ENCODE assay signal across 25 cellular contexts in the genomic region with DNA sequence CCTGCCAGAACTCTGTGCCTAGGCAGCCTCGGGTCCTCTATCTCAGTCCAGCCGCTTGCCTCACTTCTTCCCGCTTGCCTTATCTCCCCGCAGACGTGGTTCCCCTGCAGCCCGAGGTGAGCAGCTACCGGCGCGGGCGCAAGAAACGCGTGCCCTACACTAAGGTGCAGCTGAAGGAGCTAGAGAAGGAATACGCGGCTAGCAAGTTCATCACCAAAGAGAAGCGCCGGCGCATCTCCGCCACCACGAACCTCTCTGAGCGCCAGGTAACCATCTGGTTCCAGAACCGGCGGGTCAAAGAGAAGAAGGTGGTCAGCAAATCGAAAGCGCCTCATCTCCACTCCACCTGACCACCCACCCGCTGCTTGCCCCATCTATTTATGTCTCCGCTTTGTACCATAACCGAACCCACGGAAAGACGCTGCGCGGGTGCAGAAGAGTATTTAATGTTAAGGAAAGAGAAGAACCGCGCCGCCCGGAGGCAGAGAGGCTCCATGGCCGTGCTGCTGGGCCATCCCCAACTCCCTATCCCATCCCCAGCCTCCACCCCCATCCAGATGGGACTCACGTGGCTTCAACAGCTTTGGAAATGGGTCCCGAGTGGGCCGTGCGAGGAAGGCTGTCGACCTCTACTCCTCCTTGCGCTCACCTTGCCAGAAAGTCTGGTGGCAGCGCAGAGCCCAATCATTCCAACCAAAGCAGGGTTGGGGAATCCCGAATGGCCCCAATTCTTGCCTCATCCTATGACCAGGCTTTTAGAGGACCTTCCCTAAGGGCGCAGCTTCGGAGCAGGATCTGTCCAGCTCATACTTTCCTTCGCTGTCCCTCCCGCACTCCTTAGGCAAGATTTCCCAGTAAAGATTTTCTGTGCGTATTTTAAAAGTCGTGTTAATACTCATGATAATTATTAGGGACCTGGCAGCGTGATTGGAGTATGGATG. TPM values are rescaled to one million over a fixed set of nuclear protein-coding genes. Genes with fewer than 3 reads are reported as not detected.
"Had no signal": no experiment of that assay in that cellular context is flagged by ENCODE, and none has a peak within 500 bp of the region (broad histone marks: within the 10 kb centered on the region; RNA-seq: fewer than 3 reads in every experiment).

No MANE protein-coding gene starts in this region.

- H3K27ac ChIP-seq: body of pancreas, left lung, suprapubic skin, transverse colon, vagina had no signal

- H3K9me3 ChIP-seq: body of pancreas, left lung, suprapubic skin, transverse colon, vagina had no signal

- H3K4me3 ChIP-seq: body of pancreas, left lung, suprapubic skin, transverse colon, vagina had no signal

- ATAC-seq: activated CD8-positive, alpha-beta memory T cell treated with anti-CD3 and anti-CD28 coated beads, Interleukin-2, amount 10 ng/mL, durations not matched to agents 7 days and 5 days; activated T-helper 17 cell treated with anti-CD3 and anti-CD28 coated beads, Interleukin-2, amount 50 U/mL, for 72 hours; body of pancreas; left lung had no signal

- H3K36me3 ChIP-seq: left lung, suprapubic skin, transverse colon, vagina had no signal

- H3K4me1 ChIP-seq: left lung, transverse colon, vagina had no signal

- DNase-seq: activated B cell treated with CpG ODN at 0.5 μM for 24 hours; activated CD4-positive, alpha-beta memory T cell treated with anti-CD3 and anti-CD28 coated beads for 36 hours; activated CD4-positive, alpha-beta T cell treated with anti-CD3 and anti-CD28 coated beads for 4 hours; activated CD8-positive, alpha-beta memory T cell treated with anti-CD3 and anti-CD28 coated beads, Interleukin-2, amount 10 ng/mL, durations not matched to agents 7 days and 5 days; activated naive CD4-positive, alpha-beta T cell; activated naive CD8-positive, alpha-beta T cell treated with anti-CD3 and anti-CD28 coated beads, Interleukin-2, amount 10 ng/mL, durations not matched to agents 7 days and 5 days; activated T-cell treated with anti-CD3 and anti-CD28 coated beads, Interleukin-2, amount 50 U/mL, for 1 hour; body of pancreas; erythroblast; foreskin melanocyte; hypothalamus; kidney; mammary epithelial cell; midbrain; occipital lobe; stimulated activated CD4-positive, alpha-beta T cell treated with anti-CD3 and anti-CD28 coated beads, Interleukin-12 subunit alpha, Interleukin-12 subunit beta, amount 100 ng/mL, for 4 hours; stimulated activated CD4-positive, alpha-beta T cell treated with anti-CD3 and anti-CD28 coated beads, Interleukin-2, amount 100 ng/mL, for 24 hours; transverse colon had no signal

RNA-seq across cellular contexts. Expression of a gene that starts 6.5 kb away (rescaled TPM):
- total RNA-seq: activated B cell treated with CpG ODN at 0.5 μM for 24 hours; activated CD4-positive, alpha-beta memory T cell treated with anti-CD3 and anti-CD28 coated beads for 36 hours; activated CD8-positive, alpha-beta memory T cell treated with anti-CD3 and anti-CD28 coated beads, Interleukin-2, amount 10 ng/mL, durations not matched to agents 7 days and 5 days; activated naive CD8-positive, alpha-beta T cell treated with anti-CD3 and anti-CD28 coated beads, Interleukin-2, amount 10 ng/mL, durations not matched to agents 7 days and 5 days; activated T-helper 17 cell treated with anti-CD3 and anti-CD28 coated beads, Interleukin-2, amount 50 U/mL, for 72 hours; body of pancreas; cardiac septum; dermis microvascular lymphatic vessel endothelial cell; kidney; left lung; occipital lobe; progenitor cell of endocrine pancreas; transverse colon; vagina had no signal

RNA-seq across cellular contexts. Expression of a gene that starts 9.5 kb away (rescaled TPM):
- total RNA-seq: activated B cell treated with CpG ODN at 0.5 μM for 24 hours; activated CD4-positive, alpha-beta memory T cell treated with anti-CD3 and anti-CD28 coated beads for 36 hours; activated CD8-positive, alpha-beta memory T cell treated with anti-CD3 and anti-CD28 coated beads, Interleukin-2, amount 10 ng/mL, durations not matched to agents 7 days and 5 days; activated naive CD8-positive, alpha-beta T cell treated with anti-CD3 and anti-CD28 coated beads, Interleukin-2, amount 10 ng/mL, durations not matched to agents 7 days and 5 days; activated T-helper 17 cell treated with anti-CD3 and anti-CD28 coated beads, Interleukin-2, amount 50 U/mL, for 72 hours; body of pancreas; cardiac septum; dermis microvascular lymphatic vessel endothelial cell; kidney; left lung; occipital lobe; progenitor cell of endocrine pancreas; transverse colon; vagina had no signal

RNA-seq across cellular contexts. Expression of a gene that starts 27.7 kb away (rescaled TPM):
- total RNA-seq: activated B cell treated with CpG ODN at 0.5 μM for 24 hours; activated CD4-positive, alpha-beta memory T cell treated with anti-CD3 and anti-CD28 coated beads for 36 hours; activated CD8-positive, alpha-beta memory T cell treated with anti-CD3 and anti-CD28 coated beads, Interleukin-2, amount 10 ng/mL, durations not matched to agents 7 days and 5 days; activated naive CD8-positive, alpha-beta T cell treated with anti-CD3 and anti-CD28 coated beads, Interleukin-2, amount 10 ng/mL, durations not matched to agents 7 days and 5 days; activated T-helper 17 cell treated with anti-CD3 and anti-CD28 coated beads, Interleukin-2, amount 50 U/mL, for 72 hours; body of pancreas; cardiac septum; dermis microvascular lymphatic vessel endothelial cell; left lung; occipital lobe; progenitor cell of endocrine pancreas; transverse colon; vagina had no signal

RNA-seq across cellular contexts. Expression of a gene that starts 29.6 kb away (rescaled TPM):
- total RNA-seq: activated B cell treated with CpG ODN at 0.5 μM for 24 hours; activated CD4-positive, alpha-beta memory T cell treated with anti-CD3 and anti-CD28 coated beads for 36 hours; activated CD8-positive, alpha-beta memory T cell treated with anti-CD3 and anti-CD28 coated beads, Interleukin-2, amount 10 ng/mL, durations not matched to agents 7 days and 5 days; activated naive CD8-positive, alpha-beta T cell treated with anti-CD3 and anti-CD28 coated beads, Interleukin-2, amount 10 ng/mL, durations not matched to agents 7 days and 5 days; activated T-helper 17 cell treated with anti-CD3 and anti-CD28 coated beads, Interleukin-2, amount 50 U/mL, for 72 hours; body of pancreas; cardiac septum; dermis microvascular lymphatic vessel endothelial cell; left lung; occipital lobe; progenitor cell of endocrine pancreas; transverse colon; vagina had no signal

RNA-seq across cellular contexts. Expression of a gene that starts 39.8 kb away (rescaled TPM):
- total RNA-seq: activated B cell treated with CpG ODN at 0.5 μM for 24 hours; activated CD4-positive, alpha-beta memory T cell treated with anti-CD3 and anti-CD28 coated beads for 36 hours; activated CD8-positive, alpha-beta memory T cell treated with anti-CD3 and anti-CD28 coated beads, Interleukin-2, amount 10 ng/mL, durations not matched to agents 7 days and 5 days; activated naive CD8-positive, alpha-beta T cell treated with anti-CD3 and anti-CD28 coated beads, Interleukin-2, amount 10 ng/mL, durations not matched to agents 7 days and 5 days; activated T-helper 17 cell treated with anti-CD3 and anti-CD28 coated beads, Interleukin-2, amount 50 U/mL, for 72 hours; body of pancreas; cardiac septum; dermis microvascular lymphatic vessel endothelial cell; left lung; occipital lobe; progenitor cell of endocrine pancreas; transverse colon; vagina had no signal
